Comparison of ENCODE assay signal across 3 cellular contexts in genomic region chr2:73726657-73727056, GRCh38. TPM values are rescaled to one million over a fixed set of nuclear protein-coding genes. Genes with fewer than 3 reads are reported as not detected.
"Had no signal": no experiment of that assay in that cellular context is flagged by ENCODE, and none has a peak within 500 bp of the region (broad histone marks: within the 10 kb centered on the region; RNA-seq: fewer than 3 reads in every experiment).

No MANE protein-coding gene starts in this region.

RNA-seq across cellular contexts. Expression of gene C2orf78, which starts 57.3 kb away (rescaled TPM):
- total RNA-seq: GM23248, H7, HFFc6 had no signal
- polyA plus RNA-seq: GM23248 had no signal
